10 cellular contexts compared by ENCODE assay signal in genomic region chr5:171337207-171337562, GRCh38. TPM values are rescaled to one million over a fixed set of nuclear protein-coding genes. Genes with fewer than 3 reads are reported as not detected.
DNase-seq lines count a peak whose midpoint lies in the region; ATAC-seq and TF ChIP-seq lines count a peak whose summit lies in the region.
"Had no signal": no experiment of that assay in that cellular context is flagged by ENCODE, and none has a peak within 500 bp of the region (broad histone marks: within the 10 kb centered on the region; RNA-seq: fewer than 3 reads in every experiment).

No MANE protein-coding gene starts in this region.

- TF ChIP-seq CTCF in GM23338 (conservative IDR thresholded peaks at IDR 0.05; ENCODE audit: low read depth in 2 of 2) = no peak
- no peak for TF ChIP-seq CTCF in WI38 (IDR thresholded peaks at IDR 0.05; ENCODE audit: low read depth, low read length)
- no peak for TF ChIP-seq CTCF in fibroblast of lung (conservative IDR thresholded peaks at IDR 0.05 in 1 of 2, IDR thresholded peaks at IDR 0.05 in 1 of 2; ENCODE audit: low read depth in 1 of 2, low read length in 2 of 2)

- H2AFZ ChIP-seq in GM23338 = peak overlapping the region; percentile 76
- peak overlapping the region; percentile 17 for H2AFZ ChIP-seq in fibroblast of lung (ENCODE audit: low read length)

- H3K9ac ChIP-seq in fibroblast of lung (ENCODE audit: insufficient read depth, low read length) = no peak overlapping the region

- H3K27me3 ChIP-seq in GM23338 (ENCODE audit: insufficient read depth) (peaks cover 38% of the 10 kb centered on the region), fibroblast of lung (ENCODE audit: control insufficient read depth, insufficient read depth, low read length) (peaks cover 2% of the 10 kb centered on the region)

- DNase-seq in GM23338 (ENCODE audit: low spot score) (no peak), fibroblast of lung (ENCODE audit: low read depth in 2 of 2) (no peak), skeletal muscle cell (ENCODE audit: low read depth) (no peak), putamen (ENCODE audit: low spot score) (no peak), iPS-NIHi11 (ENCODE audit: low spot score) (no peak), NCI-H748 (lab: John Stamatoyannopoulos, UW; ENCODE audit: unreplicated experiment) (no peak)
- DNase-seq: activated gamma-delta T cell treated with Interleukin-2 at 50 U/mL for 16 hours; stimulated activated CD4-positive, alpha-beta T cell treated with anti-CD3 and anti-CD28 coated beads, Interleukin-4, amount 100 ng/mL, for 1 hour had no signal

- peaks cover 13% of the 10 kb centered on the region for H3K4me1 Mint-ChIP-seq in GM23338

- ATAC-seq in GM23338 (no peak), GM18909 (IDR thresholded peaks at IDR 0.05; ENCODE audit: poor library complexity, unreplicated experiment) (no peak)

- peaks cover 26% of the 10 kb centered on the region for H3K27me3 Mint-ChIP-seq in GM23338 (ENCODE audit: insufficient read depth, low read depth, poor library complexity)

- H4K20me1 ChIP-seq in GM23338 (replicated peaks; ENCODE audit: insufficient read depth) (no peaks in the 10 kb centered on the region), fibroblast of lung (ENCODE audit: control insufficient read depth, extremely low read depth, insufficient read depth, low read length) (no peaks in the 10 kb centered on the region)

- H3K4me3 Mint-ChIP-seq in GM23338 = peak overlapping the region; percentile 64

- H3K36me3 ChIP-seq in GM23338 (ENCODE audit: insufficient read depth) (no peaks in the 10 kb centered on the region), fibroblast of lung (ENCODE audit: control insufficient read depth, insufficient read depth, low read length) (no peaks in the 10 kb centered on the region)

- H3K4me2 ChIP-seq in GM23338 (peak overlapping the region; percentile 63), fibroblast of lung (ENCODE audit: extremely low read depth, insufficient read depth, low read length) (peak overlapping the region; percentile 76)

- no peak overlapping the region for H3K27ac Mint-ChIP-seq in GM23338

- H3K4me3 ChIP-seq in GM23338 (peak overlapping the region; percentile 38; the same call in 1 of the 2 replicates), WI38 (ENCODE audit: low read depth, low read length) (peak overlapping the region; percentile 62), fibroblast of lung (replicated peaks in 1 of 4; ENCODE audit: control extremely low read depth in 1 of 4, insufficient read depth in 1 of 4, low read depth in 3 of 4, low read length in 4 of 4) (peak overlapping the region; percentile 14 to 63 (median 40)), skeletal muscle cell (ENCODE audit: low read depth, low read length) (peak overlapping the region; percentile 50)

- no peaks in the 10 kb centered on the region for H3K9me3 ChIP-seq in fibroblast of lung (ENCODE audit: control insufficient read depth, insufficient read depth, low read depth, low read length)

- H3K4me1 ChIP-seq in GM23338 (ENCODE audit: insufficient read depth) = peaks cover 10% of the 10 kb centered on the region
- no peaks in the 10 kb centered on the region for H3K4me1 ChIP-seq in fibroblast of lung (ENCODE audit: control insufficient read depth, extremely low read depth, insufficient read depth, low read length)

- H3K27ac ChIP-seq in GM23338 (ENCODE audit: low read depth) (no peak overlapping the region), fibroblast of lung (ENCODE audit: insufficient read depth, low read length) (no peak overlapping the region)

- no peaks in the 10 kb centered on the region for H3K9me3 Mint-ChIP-seq in GM23338

- no peaks in the 10 kb centered on the region for H3K36me3 Mint-ChIP-seq in GM23338 (ENCODE audit: low read depth)

- H3K79me2 ChIP-seq in GM23338 (replicated peaks; ENCODE audit: insufficient read depth) = no peaks in the 10 kb centered on the region
- H3K79me2 ChIP-seq in fibroblast of lung (ENCODE audit: control insufficient read depth, insufficient read depth, low read length) = no peaks in the 10 kb centered on the region

- no peaks in the 10 kb centered on the region for H3F3A ChIP-seq in GM23338 (replicated peaks; ENCODE audit: low read depth)

- H3K9me2 ChIP-seq in GM23338 (ENCODE audit: insufficient read depth) = no peaks in the 10 kb centered on the region

TF ChIP-seq in GM23338, 12 proteins besides CTCF, POLR2A, EP300 and RAD21 (continues in another document):
- TF ChIP-seq CREB1 (CRISPR knock-in tag; IDR thresholded peaks at IDR 0.05; ENCODE audit: low read depth) (no peak), ETS1 (IDR thresholded peaks at IDR 0.05) (no peak), STAT1 (IDR thresholded peaks at IDR 0.05; ENCODE audit: unreplicated experiment) (no peak), EZH2 (IDR thresholded peaks at IDR 0.05; ENCODE audit: low read depth, unreplicated experiment) (no peak)

RNA-seq across cellular contexts. Expression of gene TLX3, which starts 28.1 kb away (rescaled TPM):
- total RNA-seq in GM23338 (2014; rRNA removed; shearing (Covaris generic)) = 0.83 TPM in 1 of 2 replicates, not detected in the other
- polyA plus RNA-seq in GM23338 (2016; fragmentation: Nextera tagmentation; extraction: Ambion mirVana) = not detected in 2 replicates
- total RNA-seq in fibroblast of lung = not detected in 2 replicates
- not detected in 2 replicates for polyA plus RNA-seq in fibroblast of lung
- not detected in 2 replicates for polyA plus RNA-seq in fibroblast of lung (2012)
- not detected in 2 replicates for polyA minus RNA-seq in fibroblast of lung (ENCODE audit: low replicate concordance)

RNA-seq across cellular contexts. Expression of gene NPM1, which starts 50.5 kb away (rescaled TPM):
- 2,727 and 5,242 TPM in 2 replicates for total RNA-seq in GM23338 (2014; rRNA removed; shearing (Covaris generic))
- polyA plus RNA-seq in GM23338 (2016; fragmentation: Nextera tagmentation; extraction: Ambion mirVana) (3,739 and 3,980 TPM in 2 replicates), fibroblast of lung (4,158 and 5,062 TPM in 2 replicates)
- 1,067 and 1,412 TPM in 2 replicates for total RNA-seq in fibroblast of lung
- 2,217 and 3,001 TPM in 2 replicates for polyA plus RNA-seq in fibroblast of lung (2012)
- 359 and 452 TPM in 2 replicates for polyA minus RNA-seq in fibroblast of lung (ENCODE audit: low replicate concordance)
